Comparison of ENCODE assay signal across 23 cellular contexts in the genomic region with DNA sequence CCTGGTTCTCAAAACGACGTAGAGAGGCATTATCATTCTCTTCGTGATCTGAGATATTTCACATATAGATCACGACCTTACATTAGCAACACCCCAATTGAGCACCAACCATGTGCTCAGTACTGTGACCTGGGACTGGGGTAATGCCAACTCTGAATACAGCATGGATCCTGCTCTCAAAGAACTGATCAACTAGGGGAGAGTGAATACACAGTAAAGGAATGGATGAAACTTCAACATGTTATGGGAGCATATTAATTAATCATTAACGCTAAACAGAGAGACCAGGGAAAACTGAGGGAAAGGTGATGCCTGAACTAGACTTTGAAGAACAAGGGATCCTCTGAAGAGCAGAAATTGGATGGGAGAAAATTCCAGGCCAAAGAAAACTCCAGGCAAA.
"Had no signal": no experiment of that assay in that cellular context is flagged by ENCODE, and none has a peak within 500 bp of the region (broad histone marks: within the 10 kb centered on the region; RNA-seq: fewer than 3 reads in every experiment).

No MANE protein-coding gene starts in this region.

- H3K4me3 ChIP-seq: MG63, SJSA1, SK-N-MC had no signal

- H3K27ac Mint-ChIP-seq: IgD-negative memory B cell had no signal

- H3K9me3 ChIP-seq: MG63, SJSA1 had no signal

- H3K27me3 ChIP-seq: MG63, SJSA1 had no signal

- H3K4me3 Mint-ChIP-seq: IgD-negative memory B cell had no signal

- H3K27ac ChIP-seq: SJSA1, SK-N-MC had no signal

- H3K4me1 ChIP-seq: SJSA1 had no signal

- H3K36me3 ChIP-seq: MG63, SJSA1 had no signal

- H3K27me3 Mint-ChIP-seq: IgD-negative memory B cell had no signal

- DNase-seq: KBM-7, MG63, NCI-H1092, NCI-H1105 treated with DMSO at 0.1 percent for 48 hours, NCI-H1417 treated with DMSO at 0.1 percent for 48 hours, NCI-H146, NCI-H1694 treated with DMSO at 0.1 percent for 48 hours, NCI-H1930, NCI-H2081, NCI-H2171, NCI-H226, NCI-H446, NCI-H510A, NCI-H524 treated with DMSO at 0.1 percent for 48 hours, NCI-H69, NCI-H774, Right ventricle myocardium superior, RPMI8226, SIG-M5 had no signal

- FAIRE-seq: RCC 7860 had no signal

- H3K4me1 Mint-ChIP-seq: IgD-negative memory B cell had no signal
